15 cellular contexts compared by ENCODE assay signal in genomic region chr9:32545884-32546283, GRCh38. TPM values are rescaled to one million over a fixed set of nuclear protein-coding genes. Genes with fewer than 3 reads are reported as not detected.
DNase-seq lines count a peak whose midpoint lies in the region; ATAC-seq and TF ChIP-seq lines count a peak whose summit lies in the region.
"Had no signal": no experiment of that assay in that cellular context is flagged by ENCODE, and none has a peak within 500 bp of the region (broad histone marks: within the 10 kb centered on the region; RNA-seq: fewer than 3 reads in every experiment).

No MANE protein-coding gene starts in this region.

- H3K9me2 ChIP-seq in Loucy (replicated peaks; ENCODE audit: low read depth, low read length) = no peaks in the 10 kb centered on the region

- H3K9ac ChIP-seq in Loucy (ENCODE audit: low read depth, low read length, poor library complexity, severe bottlenecking) = peak overlapping the region; percentile 23
- H3K9ac ChIP-seq: BLaER1 had no signal

- no peak for ATAC-seq in activated T-cell treated with anti-CD3 and anti-CD28 coated beads, Interleukin-2, amount 50 U/mL, for 72 hours (replicated peaks in 1 of 2)
- ATAC-seq in activated T-cell treated with anti-CD3 and anti-CD28 coated beads, Interleukin-2, amount 50 U/mL, for 4 hours = no peak
- no peak for ATAC-seq in effector memory CD8-positive, alpha-beta T cell (replicated peaks)
- ATAC-seq in activated CD8-positive, alpha-beta T cell treated with anti-CD3 and anti-CD28 coated beads, Interleukin-2, amount 10 ng/mL, durations not matched to agents 7 days and 5 days = no peak
- ATAC-seq: CD8-positive, alpha-beta T cell; GM12878 had no signal

- H3K4me3 Mint-ChIP-seq in activated T-cell treated with anti-CD3 and anti-CD28 coated beads, Interleukin-2, amount 50 U/mL, for 72 hours = no peak overlapping the region
- no peak overlapping the region for H3K4me3 Mint-ChIP-seq in activated T-cell treated with anti-CD3 and anti-CD28 coated beads, Interleukin-2, amount 50 U/mL, for 4 hours
- H3K4me3 Mint-ChIP-seq in effector memory CD8-positive, alpha-beta T cell = no peak overlapping the region
- H3K4me3 Mint-ChIP-seq in activated CD8-positive, alpha-beta T cell treated with anti-CD3 and anti-CD28 coated beads, Interleukin-2, amount 10 ng/mL, durations not matched to agents 7 days and 5 days = no peak overlapping the region
- H3K4me3 Mint-ChIP-seq: CD14-positive monocyte; CD8-positive, alpha-beta T cell; H9 had no signal

- no peaks in the 10 kb centered on the region for H3F3A ChIP-seq in Loucy (ENCODE audit: low read depth)

- CTCF ChIA-PET in activated CD8-positive, alpha-beta T cell treated with anti-CD3 and anti-CD28 coated beads, Interleukin-2, amount 10 ng/mL, durations not matched to agents 7 days and 5 days (lab: Charles Lee) = interaction anchor here (2.1 to 4.3 kb wide), 4 partner anchors 16 to 167 kb away, joined by 6 to 19 read pairs (median 12); no protein-coding TSS in a partner anchor

- H4K20me1 ChIP-seq in Loucy (ENCODE audit: insufficient read depth, low read length, poor library complexity, severe bottlenecking) = peaks cover 65% of the 10 kb centered on the region

- POLR2A ChIA-PET in activated CD8-positive, alpha-beta T cell treated with anti-CD3 and anti-CD28 coated beads, Interleukin-2, amount 10 ng/mL, durations not matched to agents 7 days and 5 days (lab: Charles Lee) = interaction anchor here (0.6 to 0.9 kb wide), 2 partner anchors 13 to 479 kb away, joined by 3 to 7 read pairs; no protein-coding TSS in a partner anchor

- H3K36me3 ChIP-seq in Loucy (ENCODE audit: insufficient read depth, low read length) = peaks cover 32% of the 10 kb centered on the region; the same call in 1 of the 2 replicates

- H3K4me2 ChIP-seq in Loucy (ENCODE audit: low read depth, low read length, poor library complexity, severe bottlenecking) = peak overlapping the region; percentile 53
- H3K4me2 ChIP-seq: BLaER1 had no signal

- DNase-seq in activated T-cell treated with anti-CD3 and anti-CD28 coated beads, Interleukin-2, amount 50 U/mL, for 72 hours = no peak
- no peak for DNase-seq in activated T-cell treated with anti-CD3 and anti-CD28 coated beads, Interleukin-2, amount 50 U/mL, for 4 hours
- DNase-seq in effector memory CD8-positive, alpha-beta T cell = no peak
- DNase-seq in NCI-H187 (lab: John Stamatoyannopoulos, UW) = no peak
- no peak for DNase-seq in activated CD8-positive, alpha-beta memory T cell treated with anti-CD3 and anti-CD28 coated beads, Interleukin-2, amount 50 U/mL, for 48 hours
- DNase-seq in activated CD8-positive, alpha-beta T cell treated with anti-CD3 and anti-CD28 coated beads, Interleukin-2, amount 10 ng/mL, durations not matched to agents 7 days and 5 days = no peak
- DNase-seq: Calu3; CD8-positive, alpha-beta T cell; DND-41; EL; H9 had no signal

- peaks cover 32% of the 10 kb centered on the region for H3K4me1 Mint-ChIP-seq in activated T-cell treated with anti-CD3 and anti-CD28 coated beads, Interleukin-2, amount 50 U/mL, for 72 hours (ENCODE audit: low read depth)
- H3K4me1 Mint-ChIP-seq in activated T-cell treated with anti-CD3 and anti-CD28 coated beads, Interleukin-2, amount 50 U/mL, for 4 hours (ENCODE audit: low read depth) = peaks cover 38% of the 10 kb centered on the region
- H3K4me1 Mint-ChIP-seq in effector memory CD8-positive, alpha-beta T cell (ENCODE audit: low read depth in 2 of 2) = peaks cover 15 to 40% of the 10 kb centered on the region in 2 donors
- peaks cover 23% of the 10 kb centered on the region for H3K4me1 Mint-ChIP-seq in activated CD8-positive, alpha-beta T cell treated with anti-CD3 and anti-CD28 coated beads, Interleukin-2, amount 10 ng/mL, durations not matched to agents 7 days and 5 days (ENCODE audit: low read depth)

- no peaks in the 10 kb centered on the region for H3K27me3 ChIP-seq in Loucy (ENCODE audit: insufficient read depth, low read length, poor library complexity, severe bottlenecking)
- H3K27me3 ChIP-seq: BLaER1 had no signal

- H3K9me3 ChIP-seq in Loucy (ENCODE audit: insufficient read depth, low read depth, low read length) = no peaks in the 10 kb centered on the region
- H3K9me3 ChIP-seq: BLaER1 had no signal

- H3K27me3 Mint-ChIP-seq in activated T-cell treated with anti-CD3 and anti-CD28 coated beads, Interleukin-2, amount 50 U/mL, for 72 hours (ENCODE audit: low read depth) = no peaks in the 10 kb centered on the region
- H3K27me3 Mint-ChIP-seq in activated T-cell treated with anti-CD3 and anti-CD28 coated beads, Interleukin-2, amount 50 U/mL, for 4 hours (ENCODE audit: low read depth) = no peaks in the 10 kb centered on the region
- no peaks in the 10 kb centered on the region for H3K27me3 Mint-ChIP-seq in effector memory CD8-positive, alpha-beta T cell
- H3K27me3 Mint-ChIP-seq in activated CD8-positive, alpha-beta T cell treated with anti-CD3 and anti-CD28 coated beads, Interleukin-2, amount 10 ng/mL, durations not matched to agents 7 days and 5 days (ENCODE audit: low read depth) = no peaks in the 10 kb centered on the region

- peak overlapping the region; percentile 63 for H3K27ac Mint-ChIP-seq in activated T-cell treated with anti-CD3 and anti-CD28 coated beads, Interleukin-2, amount 50 U/mL, for 72 hours
- peak overlapping the region; percentile 54 to 75 for H3K27ac Mint-ChIP-seq in effector memory CD8-positive, alpha-beta T cell
- H3K27ac Mint-ChIP-seq in activated CD8-positive, alpha-beta T cell treated with anti-CD3 and anti-CD28 coated beads, Interleukin-2, amount 10 ng/mL, durations not matched to agents 7 days and 5 days = no peak overlapping the region
- H3K27ac Mint-ChIP-seq: CD14-positive monocyte, H9 had no signal

- H3K79me2 ChIP-seq in Loucy (ENCODE audit: insufficient read depth, low read length) = peaks cover 96% of the 10 kb centered on the region

- TF ChIP-seq CTCF in Loucy (conservative IDR thresholded peaks at IDR 0.05; ENCODE audit: low read length) = no peak

- H3K36me3 Mint-ChIP-seq in activated T-cell treated with anti-CD3 and anti-CD28 coated beads, Interleukin-2, amount 50 U/mL, for 72 hours (ENCODE audit: insufficient read depth in 2 of 2) = peaks cover 7 to 29% of the 10 kb centered on the region in 2 donors
- H3K36me3 Mint-ChIP-seq in activated T-cell treated with anti-CD3 and anti-CD28 coated beads, Interleukin-2, amount 50 U/mL, for 4 hours (ENCODE audit: insufficient read depth) = peaks cover 27% of the 10 kb centered on the region
- H3K36me3 Mint-ChIP-seq in effector memory CD8-positive, alpha-beta T cell (ENCODE audit: insufficient read depth) = peaks cover 24% of the 10 kb centered on the region
- H3K36me3 Mint-ChIP-seq in activated CD8-positive, alpha-beta T cell treated with anti-CD3 and anti-CD28 coated beads, Interleukin-2, amount 10 ng/mL, durations not matched to agents 7 days and 5 days (ENCODE audit: low read depth) = peaks cover 40% of the 10 kb centered on the region

- no peak overlapping the region for H2AFZ ChIP-seq in Loucy (ENCODE audit: low read length)

- peak overlapping the region; percentile 26 for H3K4me3 ChIP-seq in Loucy (ENCODE audit: low read length, poor library complexity, severe bottlenecking)
- H3K4me3 ChIP-seq: BLaER1, GM12878 had no signal

- peaks cover 37% of the 10 kb centered on the region for H3K4me1 ChIP-seq in Loucy (ENCODE audit: insufficient read depth, low read length, poor library complexity, severe bottlenecking)

- no peaks in the 10 kb centered on the region for H3K9me3 Mint-ChIP-seq in activated T-cell treated with anti-CD3 and anti-CD28 coated beads, Interleukin-2, amount 50 U/mL, for 72 hours
- no peaks in the 10 kb centered on the region for H3K9me3 Mint-ChIP-seq in activated T-cell treated with anti-CD3 and anti-CD28 coated beads, Interleukin-2, amount 50 U/mL, for 4 hours
- no peaks in the 10 kb centered on the region for H3K9me3 Mint-ChIP-seq in effector memory CD8-positive, alpha-beta T cell
- no peaks in the 10 kb centered on the region for H3K9me3 Mint-ChIP-seq in activated CD8-positive, alpha-beta T cell treated with anti-CD3 and anti-CD28 coated beads, Interleukin-2, amount 10 ng/mL, durations not matched to agents 7 days and 5 days (ENCODE audit: insufficient read depth)
- H3K9me3 Mint-ChIP-seq: CD14-positive monocyte; CD8-positive, alpha-beta T cell; H9 had no signal

RNA-seq across cellular contexts. Expression of gene SMIM27, which starts 6.2 kb away (rescaled TPM):
- total RNA-seq in activated T-cell treated with anti-CD3 and anti-CD28 coated beads, Interleukin-2, amount 50 U/mL, for 72 hours = 10 to 100 TPM; 54.4 to 63.5 TPM
- 1 to 10 TPM; 8.0 to 9.7 (median 9.3) TPM for total RNA-seq in activated T-cell treated with anti-CD3 and anti-CD28 coated beads, Interleukin-2, amount 50 U/mL, for 4 hours
- 10 to 100 TPM; 15.6 to 17.1 TPM for total RNA-seq in activated CD8-positive, alpha-beta T cell treated with anti-CD3 and anti-CD28 coated beads, Interleukin-2, amount 10 ng/mL, durations not matched to agents 7 days and 5 days

RNA-seq across cellular contexts. Expression of gene TOPORS, which starts 6.5 kb away (rescaled TPM):
- 10 to 100 TPM; 12.8 to 13.8 TPM for total RNA-seq in activated T-cell treated with anti-CD3 and anti-CD28 coated beads, Interleukin-2, amount 50 U/mL, for 72 hours
- 10 to 100 TPM; 12.9 to 15.0 (median 14.8) TPM for total RNA-seq in activated T-cell treated with anti-CD3 and anti-CD28 coated beads, Interleukin-2, amount 50 U/mL, for 4 hours
- total RNA-seq in activated CD8-positive, alpha-beta T cell treated with anti-CD3 and anti-CD28 coated beads, Interleukin-2, amount 10 ng/mL, durations not matched to agents 7 days and 5 days = 10 to 100 TPM; 11.9 to 12.0 TPM

RNA-seq across cellular contexts. Expression of gene RIGI, which starts 19.9 kb away (rescaled TPM):
- total RNA-seq in activated T-cell treated with anti-CD3 and anti-CD28 coated beads, Interleukin-2, amount 50 U/mL, for 72 hours = 1 to 10 TPM; 7.9 to 8.6 TPM
- 1 to 10 TPM; 2.5 to 4.1 (median 2.5) TPM for total RNA-seq in activated T-cell treated with anti-CD3 and anti-CD28 coated beads, Interleukin-2, amount 50 U/mL, for 4 hours
- 10 to 100 TPM; 19.2 to 19.6 TPM for total RNA-seq in activated CD8-positive, alpha-beta T cell treated with anti-CD3 and anti-CD28 coated beads, Interleukin-2, amount 10 ng/mL, durations not matched to agents 7 days and 5 days

RNA-seq across cellular contexts. Expression of gene NDUFB6, which starts 27.1 kb away (rescaled TPM):
- total RNA-seq in activated T-cell treated with anti-CD3 and anti-CD28 coated beads, Interleukin-2, amount 50 U/mL, for 72 hours = 10 to 100 TPM; 29.2 to 31.7 TPM
- 10 to 100 TPM; 61.7 to 65.5 (median 62.9) TPM for total RNA-seq in activated T-cell treated with anti-CD3 and anti-CD28 coated beads, Interleukin-2, amount 50 U/mL, for 4 hours
- 10 to 100 TPM; 47.5 to 57.7 TPM for total RNA-seq in activated CD8-positive, alpha-beta T cell treated with anti-CD3 and anti-CD28 coated beads, Interleukin-2, amount 10 ng/mL, durations not matched to agents 7 days and 5 days
